Comparison of ENCODE assay signal across 16 cellular contexts in the genomic region with DNA sequence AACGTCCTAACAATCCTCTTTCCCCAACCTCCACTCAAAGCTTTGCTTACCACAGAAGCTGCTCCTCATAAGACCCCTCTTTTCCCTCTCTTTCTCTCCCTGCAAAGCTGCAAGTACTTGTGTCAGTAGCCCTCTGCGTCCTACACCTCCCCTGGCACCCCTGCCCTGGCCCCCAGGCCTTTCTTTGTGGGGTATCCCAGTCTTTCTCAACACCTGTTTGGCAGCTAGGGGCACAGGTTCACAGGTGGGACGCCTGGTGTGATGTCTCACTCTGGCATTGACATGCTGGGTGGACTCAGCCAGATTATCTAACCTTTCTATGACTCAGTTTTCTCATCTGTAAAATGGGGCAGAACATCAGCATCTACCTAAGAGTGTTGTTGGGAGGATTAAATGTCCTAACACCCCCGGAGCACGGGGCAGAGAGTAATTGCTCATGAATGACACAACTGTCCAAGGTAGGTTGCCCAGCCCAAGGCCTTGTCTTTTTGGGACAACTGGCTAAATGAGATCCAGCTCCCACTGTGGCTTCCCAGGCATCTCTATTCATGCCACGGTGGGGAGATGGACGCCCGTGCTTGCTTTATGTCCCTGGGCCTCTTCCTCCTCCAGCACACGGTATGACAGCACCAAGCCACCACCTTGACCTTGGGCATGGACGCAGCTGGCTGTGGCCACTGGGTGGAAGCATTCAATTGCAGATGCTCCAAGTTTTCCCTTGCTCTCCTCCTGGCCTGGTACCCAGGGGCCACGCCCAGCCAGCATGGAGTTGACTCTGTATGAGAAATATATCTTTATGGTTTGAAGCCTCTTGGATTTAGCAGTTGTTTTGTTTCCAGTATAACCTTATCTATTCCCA.
A peak's percentile ranks its signal among the peaks of the same experiment; 100 is the strongest.
DNase-seq lines count a peak whose midpoint lies in the region; ATAC-seq and TF ChIP-seq lines count a peak whose summit lies in the region.
"Had no signal": no experiment of that assay in that cellular context is flagged by ENCODE, and none has a peak within 500 bp of the region (broad histone marks: within the 10 kb centered on the region; RNA-seq: fewer than 3 reads in every experiment).

No MANE protein-coding gene starts in this region.

- no peaks in the 10 kb centered on the region for H3K79me1 ChIP-seq in neuronal stem cell (ENCODE audit: low read depth, low read length)

- H3K4me1 Mint-ChIP-seq in brain (peaks cover 49% of the 10 kb centered on the region), nephron progenitor cell (peaks cover 83% of the 10 kb centered on the region)

- H3K4me3 ChIP-seq in neuronal stem cell (ENCODE audit: low read length in 2 of 2) (no peak overlapping the region), tibial artery (no peak overlapping the region)
- H3K4me3 ChIP-seq: GM23338, pancreas had no signal

- H3K14ac ChIP-seq in neuronal stem cell (ENCODE audit: low read length), result peak overlapping the region; percentile 14

- H3K9ac ChIP-seq in neuronal stem cell (ENCODE audit: low read depth, low read length, poor library complexity), result no peak overlapping the region

- WGBS in neuronal stem cell (ENCODE audit: extremely low coverage in 2 of 2, insufficient read length in 2 of 2, insufficient replicate concordance in 1 of 2), 2 donors, result no CpG with 5 or more reads among the region's 11 CpGs

- H2AFZ ChIP-seq in neuronal stem cell (ENCODE audit: low read length), result no peak overlapping the region

- peak overlapping the region; percentile 35 for H2AK5ac ChIP-seq in neuronal stem cell (ENCODE audit: low read depth, low read length)

- H2BK120ac ChIP-seq in neuronal stem cell (ENCODE audit: low read depth, low read length), result no peak overlapping the region

- peaks cover 0 to 3% (median 2%) of the 10 kb centered on the region in 5 experiments for H3K9me3 Mint-ChIP-seq in brain
- H3K9me3 Mint-ChIP-seq in nephron progenitor cell, result no peaks in the 10 kb centered on the region
- H3K9me3 Mint-ChIP-seq: GM23338; stimulated activated naive CD8-positive, alpha-beta T cell treated with anti-CD3 and anti-CD28 coated beads, Interleukin-15, amount 100 ng/mL, for 72 hours had no signal

- no peak overlapping the region for H2BK5ac ChIP-seq in neuronal stem cell (ENCODE audit: low read length)

- DNase-seq in left ventricle myocardium superior (no peak), neuronal stem cell (ENCODE audit: low spot score) (no peak), tibial artery (no peak), nephron progenitor cell (no peak), medulla oblongata (ENCODE audit: extremely low spot score) (no peak), NCI-H526 treated with DMSO at 0.1 percent for 48 hours (lab: John Stamatoyannopoulos, UW) (no peak)
- DNase-seq: activated gamma-delta T cell; glutamatergic neuron; NCI-H446; SIG-M5; stimulated activated CD4-positive, alpha-beta T cell treated with anti-CD3 and anti-CD28 coated beads, Interleukin-15, amount 100 ng/mL, for 24 hours; stimulated activated naive CD8-positive, alpha-beta T cell treated with anti-CD3 and anti-CD28 coated beads, Interleukin-15, amount 100 ng/mL, for 72 hours; T-helper 2 cell had no signal

- H3K23ac ChIP-seq in neuronal stem cell (ENCODE audit: low read depth, low read length, poor library complexity), result no peak overlapping the region

- no peaks in the 10 kb centered on the region for H3K27me3 ChIP-seq in neuronal stem cell (ENCODE audit: control insufficient read depth in 3 of 3, insufficient read depth in 3 of 3, low read depth in 1 of 3, low read length in 3 of 3)
- peaks cover 0 to 4% of the 10 kb centered on the region in 2 donors for H3K27me3 ChIP-seq in tibial artery
- H3K27me3 ChIP-seq: pancreas had no signal

- peak overlapping the region; percentile 22 for H2BK15ac ChIP-seq in neuronal stem cell (ENCODE audit: low read length)

- H3K36me3 Mint-ChIP-seq in brain, result no peaks in the 10 kb centered on the region
- H3K36me3 Mint-ChIP-seq in nephron progenitor cell (ENCODE audit: low read depth), result no peaks in the 10 kb centered on the region

- H2BK12ac ChIP-seq in neuronal stem cell (ENCODE audit: low read length), result no peak overlapping the region

- peaks cover 3% of the 10 kb centered on the region for H3K27me3 Mint-ChIP-seq in brain
- H3K27me3 Mint-ChIP-seq in nephron progenitor cell (ENCODE audit: low read depth, poor library complexity), result peaks cover 6% of the 10 kb centered on the region

- H4K8ac ChIP-seq in neuronal stem cell (ENCODE audit: low read depth, low read length), result no peak overlapping the region

- no peak overlapping the region for H3K18ac ChIP-seq in neuronal stem cell (ENCODE audit: low read length)

- peak overlapping the region in 1 of 5 experiments; percentile 44 for H3K4me3 Mint-ChIP-seq in brain
- H3K4me3 Mint-ChIP-seq in nephron progenitor cell, result no peak overlapping the region
- H3K4me3 Mint-ChIP-seq: GM23338; stimulated activated naive CD8-positive, alpha-beta T cell treated with anti-CD3 and anti-CD28 coated beads, Interleukin-15, amount 100 ng/mL, for 72 hours had no signal

- H3K4me1 ChIP-seq in neuronal stem cell (ENCODE audit: control insufficient read depth in 2 of 2, insufficient read depth in 1 of 2, low read depth in 1 of 2, low read length in 2 of 2), result peaks cover 15 to 25% of the 10 kb centered on the region in 2 donors
- peaks cover 0 to 24% (median 16%) of the 10 kb centered on the region in 4 donors for H3K4me1 ChIP-seq in tibial artery
- H3K4me1 ChIP-seq: pancreas had no signal

- no peak overlapping the region for H3K4ac ChIP-seq in neuronal stem cell (ENCODE audit: low read length)

- H4K91ac ChIP-seq in neuronal stem cell (ENCODE audit: low read depth, low read length, poor library complexity), result no peak overlapping the region

- H3K27ac ChIP-seq in neuronal stem cell (replicated peaks; ENCODE audit: low read length) (no peak overlapping the region), tibial artery (peak overlapping the region; percentile 65 to 74)
- H3K27ac ChIP-seq: pancreas had no signal

- H3K36me3 ChIP-seq in neuronal stem cell (replicated peaks in 1 of 2; ENCODE audit: control insufficient read depth in 2 of 2, insufficient read depth in 2 of 2, low read length in 2 of 2), result no peaks in the 10 kb centered on the region
- H3K36me3 ChIP-seq in tibial artery, result no peaks in the 10 kb centered on the region
- H3K36me3 ChIP-seq: pancreas had no signal

- ATAC-seq in left ventricle myocardium superior, result peak; percentile 0
- ATAC-seq: GM23338; stimulated activated naive CD8-positive, alpha-beta T cell treated with anti-CD3 and anti-CD28 coated beads, Interleukin-15, amount 100 ng/mL, for 72 hours had no signal

- H3K27ac Mint-ChIP-seq in brain (peak overlapping the region in 4 of 5 experiments; percentile 9 to 89 (median 83)), nephron progenitor cell (no peak overlapping the region)
- H3K27ac Mint-ChIP-seq: GM23338 had no signal

- H3K9me3 ChIP-seq in neuronal stem cell (replicated peaks in 1 of 2; ENCODE audit: control insufficient read depth in 2 of 2, insufficient read depth in 1 of 2, low read depth in 1 of 2, low read length in 2 of 2) (no peaks in the 10 kb centered on the region), tibial artery (no peaks in the 10 kb centered on the region)
- H3K9me3 ChIP-seq: pancreas had no signal

- no peak overlapping the region for H3K4me2 ChIP-seq in neuronal stem cell (ENCODE audit: insufficient read depth, low read length, poor library complexity, severe bottlenecking)
- H3K4me2 ChIP-seq: GM23338 had no signal

- no peak for TF ChIP-seq CTCF in brain (conservative IDR thresholded peaks at IDR 0.05)
- TF ChIP-seq CTCF in tibial artery (IDR thresholded peaks at IDR 0.05), result no peak
- no peak for TF ChIP-seq CTCF in nephron progenitor cell (IDR thresholded peaks at IDR 0.05)

- intact Hi-C loops in left ventricle myocardium superior (cut with micrococcal nuclease) (no loop called here), tibial artery (cut with DNase I; ENCODE audit: low total_unique reads) (loop anchor here (2.0 to 10.0 kb wide), 2 partner anchors 63 to 379 kb away; a partner anchor contains a TSS)
